ENCODE assay signal across 8 cellular contexts in genomic region chr5:36690041-36690941, GRCh38.
DNase-seq lines count a peak whose midpoint lies in the region; ATAC-seq and TF ChIP-seq lines count a peak whose summit lies in the region.

No MANE protein-coding gene starts in this region.

- H3K9me3 Mint-ChIP-seq in nephron progenitor cell: no peaks in the 10 kb centered on the region
- no peaks in the 10 kb centered on the region for H3K9me3 Mint-ChIP-seq in stimulated activated naive CD8-positive, alpha-beta T cell treated with anti-CD3 and anti-CD28 coated beads, Interleukin-15, amount 100 ng/mL, for 72 hours

- H3K4me3 ChIP-seq in foreskin fibroblast (ENCODE audit: low read depth in 1 of 2, low read length in 2 of 2): peak overlapping the region; percentile 47 to 54

- H3K4me3 Mint-ChIP-seq in nephron progenitor cell: peak overlapping the region; percentile 88
- H3K4me3 Mint-ChIP-seq in stimulated activated naive CD8-positive, alpha-beta T cell treated with anti-CD3 and anti-CD28 coated beads, Interleukin-15, amount 100 ng/mL, for 72 hours: peak overlapping the region; percentile 85 to 91

- CTCF ChIA-PET in RWPE1 (lab: Yijun Ruan, JAX): interaction anchor here (0.6 to 2.7 kb wide), 13 partner anchors 30 to 531 kb away, joined by 3 to 13 read pairs (median 4); partner anchors contain the start of genes NADK2 and SLC1A3

- ATAC-seq in GM21723 (IDR thresholded peaks at IDR 0.05; ENCODE audit: unreplicated experiment): peak; percentile 79
- ATAC-seq in stimulated activated naive CD8-positive, alpha-beta T cell treated with anti-CD3 and anti-CD28 coated beads, Interleukin-15, amount 100 ng/mL, for 72 hours: peak; percentile 84

- DNase-seq in DMS79 (lab: John Stamatoyannopoulos, UW) (peak; percentile 15), KBM-7 (peak; percentile 91), RWPE1 (ENCODE audit: low spot score) (peak; percentile 88), activated gamma-delta T cell (lab: John Stamatoyannopoulos, UW) (peak; percentile 13), foreskin fibroblast (peak; percentile 70 to 91), nephron progenitor cell (peak; percentile 86)
- peak; percentile 68 to 73 for DNase-seq in stimulated activated naive CD8-positive, alpha-beta T cell treated with anti-CD3 and anti-CD28 coated beads, Interleukin-15, amount 100 ng/mL, for 72 hours

- H3K27ac ChIP-seq in RWPE1: peak overlapping the region; percentile 89

- H3K27me3 Mint-ChIP-seq in nephron progenitor cell (ENCODE audit: low read depth, poor library complexity): peaks cover 21% of the 10 kb centered on the region
- H3K27me3 Mint-ChIP-seq in stimulated activated naive CD8-positive, alpha-beta T cell treated with anti-CD3 and anti-CD28 coated beads, Interleukin-15, amount 100 ng/mL, for 72 hours: peaks cover 42% of the 10 kb centered on the region

- POLR2A ChIA-PET in RWPE1 (lab: Yijun Ruan, JAX; ENCODE audit: low non-redundant PET): interaction anchor here (1.4 kb wide), 1 partner anchor 275 kb away, joined by 4 read pairs; no protein-coding TSS in a partner anchor

- no peak overlapping the region for H3K27ac Mint-ChIP-seq in nephron progenitor cell
- H3K27ac Mint-ChIP-seq in stimulated activated naive CD8-positive, alpha-beta T cell treated with anti-CD3 and anti-CD28 coated beads, Interleukin-15, amount 100 ng/mL, for 72 hours: peak overlapping the region; percentile 78 to 85

- TF ChIP-seq CTCF in RWPE1 (conservative IDR thresholded peaks at IDR 0.05; ENCODE audit: low read depth) (peak; percentile 94), foreskin fibroblast (IDR thresholded peaks at IDR 0.05; ENCODE audit: low read depth, low read length) (peak; percentile 94), nephron progenitor cell (IDR thresholded peaks at IDR 0.05) (peak; percentile 84)

- in situ Hi-C loops in KBM-7 (cut with MboI; ENCODE audit: low pct_unique_long_range_greater_than_20kb, low sequenced_read_pairs): loop anchor here (10.0 kb wide), 1 partner anchor 275 kb away; no protein-coding TSS in a partner anchor

- no peaks in the 10 kb centered on the region for H3K36me3 Mint-ChIP-seq in nephron progenitor cell (ENCODE audit: low read depth)

- H3K4me1 Mint-ChIP-seq in nephron progenitor cell: peaks cover 26% of the 10 kb centered on the region
- peaks cover 29% of the 10 kb centered on the region for H3K4me1 Mint-ChIP-seq in stimulated activated naive CD8-positive, alpha-beta T cell treated with anti-CD3 and anti-CD28 coated beads, Interleukin-15, amount 100 ng/mL, for 72 hours

Comparison
In these comparisons a context has a peak if more than half of its experiments do, and no peak if none do; other contexts are left out.
1. Peak in every context shown above with its lines: DNase-seq, ATAC-seq, H3K4me3 ChIP-seq and H3K27ac ChIP-seq.
2. DNase-seq: peak in every context shown above with its lines; median percentile 91 in KBM-7; 88 in RWPE1; 86 in nephron progenitor cell; 80 in foreskin fibroblast; 70 in stimulated activated naive CD8-positive, alpha-beta T cell treated with anti-CD3 and anti-CD28 coated beads, Interleukin-15, amount 100 ng/mL, for 72 hours; 15 in DMS79; 13 in activated gamma-delta T cell.